In genomic region chr3:278300-279064, GRCh38 we compare ENCODE assay signal across 1 cellular context.
TF ChIP-seq lines count a peak whose summit lies in the region.

No MANE protein-coding gene starts in this region.

TF ChIP-seq in GM23338, 12 proteins besides CTCF, POLR2A, EP300 and RAD21 (continued from another document):
- TF ChIP-seq ZNF462 (CRISPR knock-in tag; IDR thresholded peaks at IDR 0.05) (no peak), ZNF114 (CRISPR knock-in tag; IDR thresholded peaks at IDR 0.05) (no peak), ZNF331 (CRISPR knock-in tag; IDR thresholded peaks at IDR 0.05; ENCODE audit: low read depth) (no peak)
